ENCODE assay signal across 9 cellular contexts in genomic region chr7:94908204-94909022, GRCh38. TPM values are rescaled to one million over a fixed set of nuclear protein-coding genes. Genes with fewer than 3 reads are reported as not detected.
DNase-seq lines count a peak whose midpoint lies in the region; ATAC-seq and TF ChIP-seq lines count a peak whose summit lies in the region.
"Had no signal": no experiment of that assay in that cellular context is flagged by ENCODE, and none has a peak within 500 bp of the region (broad histone marks: within the 10 kb centered on the region; RNA-seq: fewer than 3 reads in every experiment).

No MANE protein-coding gene starts in this region.

- no peaks in the 10 kb centered on the region for H3K9me3 Mint-ChIP-seq in activated CD4-positive, alpha-beta memory T cell treated with anti-CD3 and anti-CD28 coated beads for 36 hours

- intact Hi-C loops in colonic mucosa (cut with DNase I) = no loop called here
- intact Hi-C loops in left lung (cut with DNase I) = no loop called here
- intact Hi-C loops in activated CD4-positive, alpha-beta memory T cell treated with anti-CD3 and anti-CD28 coated beads for 36 hours (cut with micrococcal nuclease) = no loop called here

- H3K36me3 Mint-ChIP-seq in activated CD4-positive, alpha-beta memory T cell treated with anti-CD3 and anti-CD28 coated beads for 36 hours = no peaks in the 10 kb centered on the region

- TF ChIP-seq CTCF in colonic mucosa (IDR thresholded peaks at IDR 0.05) = no peak
- TF ChIP-seq CTCF in left lung (IDR thresholded peaks at IDR 0.05) = no peak

- H3K36me3 ChIP-seq in colonic mucosa (no peaks in the 10 kb centered on the region), left lung (no peaks in the 10 kb centered on the region), stomach smooth muscle (ENCODE audit: control insufficient read depth in 2 of 2, insufficient read depth in 2 of 2, low read length in 2 of 2) (no peaks in the 10 kb centered on the region)
- H3K36me3 ChIP-seq: BLaER1 had no signal

- ATAC-seq in left lung = peak; percentile 73

- CTCF ChIA-PET in activated CD4-positive, alpha-beta memory T cell treated with anti-CD3 and anti-CD28 coated beads for 36 hours (lab: Charles Lee) = no interaction called here

- H3K4me1 Mint-ChIP-seq in activated CD4-positive, alpha-beta memory T cell treated with anti-CD3 and anti-CD28 coated beads for 36 hours (ENCODE audit: low read depth) = no peaks in the 10 kb centered on the region

- H3K4me1 ChIP-seq in colonic mucosa = no peaks in the 10 kb centered on the region
- H3K4me1 ChIP-seq in left lung = peaks cover 8 to 9% of the 10 kb centered on the region in 2 donors
- H3K4me1 ChIP-seq in stomach smooth muscle (ENCODE audit: control insufficient read depth, insufficient read depth, low read length) = no peaks in the 10 kb centered on the region
- H3K4me1 ChIP-seq: BLaER1 had no signal

- no peak overlapping the region for H3K27ac Mint-ChIP-seq in activated CD4-positive, alpha-beta memory T cell treated with anti-CD3 and anti-CD28 coated beads for 36 hours

- peak overlapping the region; percentile 50 for H3K4me3 ChIP-seq in colonic mucosa
- H3K4me3 ChIP-seq in left lung = peak overlapping the region; percentile 42 to 47
- H3K4me3 ChIP-seq in stomach smooth muscle (ENCODE audit: low read length in 2 of 2) = peak overlapping the region; percentile 82 to 85
- H3K4me3 ChIP-seq: BLaER1 had no signal

- no peak overlapping the region for H3K4me3 Mint-ChIP-seq in activated CD4-positive, alpha-beta memory T cell treated with anti-CD3 and anti-CD28 coated beads for 36 hours

- DNase-seq in NCI-H510A treated with DMSO at 0.1 percent for 48 hours (lab: John Stamatoyannopoulos, UW) (peak; percentile 73), NCI-H510A (lab: John Stamatoyannopoulos, UW) (no peak), NCI-H2171 treated with DMSO at 0.1 percent for 48 hours (lab: John Stamatoyannopoulos, UW) (peak; percentile 73), colonic mucosa (peak; percentile 43), left lung (peak; percentile 41 to 69), GM19238 (ENCODE audit: insufficient read length, low spot score) (no peak)
- no peak for DNase-seq in activated CD4-positive, alpha-beta memory T cell treated with anti-CD3 and anti-CD28 coated beads for 36 hours

- POLR2A ChIA-PET in activated CD4-positive, alpha-beta memory T cell treated with anti-CD3 and anti-CD28 coated beads for 36 hours (lab: Charles Lee) = no interaction called here

- H3K27me3 Mint-ChIP-seq in activated CD4-positive, alpha-beta memory T cell treated with anti-CD3 and anti-CD28 coated beads for 36 hours = peaks cover 42% of the 10 kb centered on the region

- H3K27me3 ChIP-seq in colonic mucosa = no peaks in the 10 kb centered on the region
- H3K27me3 ChIP-seq in left lung = peaks cover 0 to 38% of the 10 kb centered on the region in 2 donors
- H3K27me3 ChIP-seq in stomach smooth muscle (ENCODE audit: control insufficient read depth in 1 of 2, insufficient read depth in 2 of 2, low read length in 2 of 2) = no peaks in the 10 kb centered on the region
- H3K27me3 ChIP-seq: BLaER1 had no signal

- H3K27ac ChIP-seq in colonic mucosa (no peak overlapping the region), left lung (peak overlapping the region; percentile 77 to 79), stomach smooth muscle (ENCODE audit: low read length) (peak overlapping the region; percentile 53)
- H3K27ac ChIP-seq: BLaER1 had no signal

- H3K9me3 ChIP-seq in colonic mucosa (no peaks in the 10 kb centered on the region), left lung (no peaks in the 10 kb centered on the region), stomach smooth muscle (ENCODE audit: control insufficient read depth in 2 of 2, low read length in 2 of 2) (no peaks in the 10 kb centered on the region)

- H3K9ac ChIP-seq in colonic mucosa (ENCODE audit: low read depth in 2 of 2, low read length in 2 of 2) (peak overlapping the region; percentile 64 to 76), stomach smooth muscle (ENCODE audit: low read length in 2 of 2) (peak overlapping the region; percentile 66 to 80)
- H3K9ac ChIP-seq: BLaER1 had no signal

RNA-seq across cellular contexts. Expression of gene PPP1R9A, which starts 1.0 kb away (rescaled TPM):
- 10 to 100 TPM; 17.7 to 20.2 TPM for total RNA-seq in colonic mucosa
- total RNA-seq in left lung = 10 to 100 TPM; 25.9 to 28.6 TPM
- not detected for total RNA-seq in activated CD4-positive, alpha-beta memory T cell treated with anti-CD3 and anti-CD28 coated beads for 36 hours

Comparison
In these comparisons a context has a peak if more than half of its experiments do, and no peak if none do; other contexts are left out.
1. DNase-seq: peak in NCI-H510A treated with DMSO at 0.1 percent for 48 hours (single experiment), NCI-H2171 treated with DMSO at 0.1 percent for 48 hours (single experiment), colonic mucosa (single experiment) and left lung (2 of 2); none in NCI-H510A (single experiment), activated CD4-positive, alpha-beta memory T cell treated with anti-CD3 and anti-CD28 coated beads for 36 hours (single experiment) and GM19238 (single experiment).
2. RNA of gene PPP1R9A, which starts 1.0 kb away (total RNA-seq): 25.9 to 28.6 TPM in left lung and 17.7 to 20.2 TPM in colonic mucosa; not detected in activated CD4-positive, alpha-beta memory T cell treated with anti-CD3 and anti-CD28 coated beads for 36 hours; every median in the first group is over 10 times any median in the second.
3. Peak in every context shown above with its lines, with median percentiles within 50 percentile points of each other: H3K4me3 ChIP-seq.